28 cellular contexts compared by ENCODE assay signal in genomic region chr3:191166366-191166765, GRCh38. TPM values are rescaled to one million over a fixed set of nuclear protein-coding genes. Genes with fewer than 3 reads are reported as not detected.
DNase-seq lines count a peak whose midpoint lies in the region; ATAC-seq, FAIRE-seq and TF ChIP-seq lines count a peak whose summit lies in the region.
"Had no signal": no experiment of that assay in that cellular context is flagged by ENCODE, and none has a peak within 500 bp of the region (broad histone marks: within the 10 kb centered on the region; RNA-seq: fewer than 3 reads in every experiment).

No MANE protein-coding gene starts in this region.

- no peak for TF ChIP-seq CTCF in HepG2 (CRISPR knock-in tag; IDR thresholded peaks at IDR 0.05)
- TF ChIP-seq CTCF in right lobe of liver (IDR thresholded peaks at IDR 0.05): no peak
- TF ChIP-seq CTCF in IMR-90 (conservative IDR thresholded peaks at IDR 0.05; ENCODE audit: low read depth, low read length): no peak
- no peak for TF ChIP-seq CTCF in H9 (conservative IDR thresholded peaks at IDR 0.05)

- H3K4me1 ChIP-seq in HepG2 (ENCODE audit: insufficient read depth, low read length) (no peaks in the 10 kb centered on the region), right lobe of liver (no peaks in the 10 kb centered on the region), IMR-90 (ENCODE audit: control insufficient read depth, insufficient read depth, low read length) (no peaks in the 10 kb centered on the region), H9 (ENCODE audit: insufficient read depth, low read length) (no peaks in the 10 kb centered on the region)
- H3K4me1 ChIP-seq: BE2C, BLaER1 had no signal

- peaks cover 0 to 5% of the 10 kb centered on the region in 2 experiments; a peak in 2 of 5 replicates for H3K9me3 Mint-ChIP-seq in H9

- WGBS in HepG2 (ENCODE audit: low lambda C conversion rate): 1% methylated on average over 3 of the region's 3 CpGs
- 71% methylated on average over 3 of the region's 3 CpGs for WGBS in right lobe of liver (ENCODE audit: insufficient coverage, low coverage, low lambda C conversion rate, missing lambda C conversion rate)
- WGBS in IMR-90 (ENCODE audit: extremely low coverage in 2 of 2, insufficient read length in 1 of 2), 2 experiments: no CpG with 5 or more reads among the region's 3 CpGs
- no CpG with 5 or more reads among the region's 3 CpGs for WGBS in H9 (ENCODE audit: extremely low coverage, insufficient read length, low lambda C conversion rate)

- H3T11ph ChIP-seq in H9 (ENCODE audit: low read length): no peak overlapping the region

- H3K79me1 ChIP-seq in IMR-90 (ENCODE audit: low read depth in 1 of 2, low read length in 2 of 2): no peaks in the 10 kb centered on the region
- no peaks in the 10 kb centered on the region for H3K79me1 ChIP-seq in H9 (ENCODE audit: insufficient read depth, low read depth, low read length, poor library complexity, severe bottlenecking)

- H2BK20ac ChIP-seq in IMR-90 (ENCODE audit: low read depth, low read length) (no peak overlapping the region), H9 (ENCODE audit: low read depth, low read length, poor library complexity, severe bottlenecking) (no peak overlapping the region)

- H4K20me1 ChIP-seq in HepG2 (ENCODE audit: insufficient read depth, low read length) (no peaks in the 10 kb centered on the region), IMR-90 (ENCODE audit: insufficient read depth, low read length) (no peaks in the 10 kb centered on the region), H9 (ENCODE audit: control insufficient read depth, insufficient read depth, insufficient read length) (no peaks in the 10 kb centered on the region)
- H4K20me1 ChIP-seq: BLaER1 had no signal

- peaks cover 0 to 2% (median 0%) of the 10 kb centered on the region in 3 experiments; a peak in 1 of 7 replicates for H3K36me3 Mint-ChIP-seq in H9 (ENCODE audit: insufficient read depth in 1 of 3, low read depth in 3 of 3)
- H3K36me3 Mint-ChIP-seq: CD14-positive monocyte; CD4-positive, alpha-beta memory T cell; CD4-positive, CD25-positive, alpha-beta regulatory T cell; CD8-positive, alpha-beta memory T cell had no signal

- H4K8ac ChIP-seq in IMR-90 (ENCODE audit: low read depth in 2 of 2, low read length in 2 of 2) (no peak overlapping the region), H9 (replicated peaks; ENCODE audit: insufficient read length, low read depth, low read length) (no peak overlapping the region)

- no peak overlapping the region for H3K4me2 ChIP-seq in HepG2 (ENCODE audit: low read depth, low read length)
- no peak overlapping the region for H3K4me2 ChIP-seq in IMR-90 (ENCODE audit: low read depth, low read length)
- H3K4me2 ChIP-seq in H9 (ENCODE audit: insufficient read depth, insufficient read length, low read length): no peak overlapping the region
- H3K4me2 ChIP-seq: BLaER1 had no signal

- H2BK5ac ChIP-seq in IMR-90 (ENCODE audit: low read depth, low read length, poor library complexity, severe bottlenecking) (no peak overlapping the region), H9 (ENCODE audit: insufficient read length, low read length) (no peak overlapping the region)

- H3K56ac ChIP-seq in IMR-90 (ENCODE audit: extremely low read depth, insufficient read depth, low read length) (no peak overlapping the region), H9 (ENCODE audit: insufficient read length, low read depth, low read length) (no peak overlapping the region)

- no peak overlapping the region for H3K4ac ChIP-seq in IMR-90 (ENCODE audit: low read depth, low read length)
- no peak overlapping the region for H3K4ac ChIP-seq in H9 (ENCODE audit: low read depth, low read length)

- H3K23me2 ChIP-seq in H9 (ENCODE audit: insufficient read length, low read depth, low read length, poor library complexity, severe bottlenecking): no peaks in the 10 kb centered on the region

- H3K9ac ChIP-seq in HepG2 (ENCODE audit: insufficient read depth, low read depth, low read length): no peak overlapping the region
- no peak overlapping the region for H3K9ac ChIP-seq in IMR-90 (ENCODE audit: low read depth, low read length)
- no peak overlapping the region for H3K9ac ChIP-seq in H9 (ENCODE audit: extremely low read depth, insufficient read length, low read length)
- H3K9ac ChIP-seq: BLaER1 had no signal

- H2BK15ac ChIP-seq in IMR-90 (ENCODE audit: low read depth, low read length) (no peak overlapping the region), H9 (ENCODE audit: low read depth, low read length) (no peak overlapping the region)

- no peaks in the 10 kb centered on the region for H3K4me1 Mint-ChIP-seq in H9
- H3K4me1 Mint-ChIP-seq: CD14-positive monocyte; CD4-positive, alpha-beta memory T cell; CD4-positive, CD25-positive, alpha-beta regulatory T cell; CD8-positive, alpha-beta memory T cell had no signal

- TF ChIP-seq RAD21 in HepG2 (CRISPR knock-in tag; IDR thresholded peaks at IDR 0.05): no peak
- TF ChIP-seq RAD21 in IMR-90 (IDR thresholded peaks at IDR 0.05; ENCODE audit: low read length): no peak

- H2AK9ac ChIP-seq in IMR-90 (replicated peaks; ENCODE audit: low read depth, low read length, poor library complexity): no peak overlapping the region

- H3K27me3 Mint-ChIP-seq in H9 (ENCODE audit: low read depth): no peaks in the 10 kb centered on the region
- H3K27me3 Mint-ChIP-seq: CD4-positive, alpha-beta memory T cell; CD4-positive, CD25-positive, alpha-beta regulatory T cell; CD8-positive, alpha-beta memory T cell had no signal

- TF ChIP-seq EP300 in HepG2 (IDR thresholded peaks at IDR 0.05; ENCODE audit: low read depth in 2 of 2, low read length in 2 of 2) (no peak), HepG2 (CRISPR knock-in tag; IDR thresholded peaks at IDR 0.05; ENCODE audit: borderline replicate concordance) (no peak)

- intact Hi-C loops in HepG2 (cut with micrococcal nuclease; ENCODE audit: unreplicated experiment) (no loop called here), right lobe of liver (cut with DNase I) (no loop called here), IMR-90 (cut with micrococcal nuclease) (no loop called here)

- in situ Hi-C loops in HepG2 (cut with HindIII; ENCODE audit: extremely low pct_ligation_motif_present, low pct_unique_long_range_greater_than_20kb) (no loop called here), IMR-90 (cut with MboI; ENCODE audit: low sequenced_read_pairs) (no loop called here)

- no peak for TF ChIP-seq POLR2A in HepG2 (IDR thresholded peaks at IDR 0.05; ENCODE audit: insufficient read depth in 1 of 2, low read depth in 2 of 2, low read length in 2 of 2)
- no peak for TF ChIP-seq POLR2A in right lobe of liver (IDR thresholded peaks at IDR 0.05)
- no peak for TF ChIP-seq POLR2A in IMR-90 (IDR thresholded peaks at IDR 0.05; ENCODE audit: low read depth, low read length)

- H2AK5ac ChIP-seq in IMR-90 (ENCODE audit: low read depth, low read length): no peak overlapping the region
- H2AK5ac ChIP-seq in H9 (ENCODE audit: insufficient read length, low read length): no peak overlapping the region

- no peak for FAIRE-seq in HepG2 (lab: Jason Lieb, UNC)
- FAIRE-seq: GM12891, GM19239 had no signal

- H3K4me3 ChIP-seq in HepG2 (replicated peaks in 1 of 3; ENCODE audit: insufficient read depth in 1 of 3, low read depth in 2 of 3, low read length in 3 of 3): no peak overlapping the region
- no peak overlapping the region for H3K4me3 ChIP-seq in right lobe of liver
- no peak overlapping the region for H3K4me3 ChIP-seq in IMR-90 (ENCODE audit: insufficient read depth, low read depth, low read length)
- H3K4me3 ChIP-seq: BLaER1 had no signal

- no peak overlapping the region for H3K27ac ChIP-seq in HepG2 (ENCODE audit: extremely low read length, insufficient read depth, low read length)
- H3K27ac ChIP-seq in right lobe of liver: no peak overlapping the region
- no peak overlapping the region for H3K27ac ChIP-seq in IMR-90 (ENCODE audit: insufficient read depth, low read length)
- H3K27ac ChIP-seq in H9 (ENCODE audit: insufficient read length, low read depth, low read length): no peak overlapping the region
- H3K27ac ChIP-seq: 22Rv1, BLaER1 had no signal

- H4K91ac ChIP-seq in IMR-90 (ENCODE audit: insufficient read depth, low read depth, low read length): no peak overlapping the region
- H4K91ac ChIP-seq in H9 (ENCODE audit: insufficient read length, low read depth, low read length): no peak overlapping the region

- DNase-seq in HepG2 (ENCODE audit: low spot score): no peak
- no peak for DNase-seq in right lobe of liver
- DNase-seq in IMR-90: no peak
- no peak for DNase-seq in NAMALWA (ENCODE audit: low spot score)
- DNase-seq in H9: no peak
- DNase-seq: ACHN; BE2C; C1 segment of cervical spinal cord; CD4-positive, alpha-beta memory T cell; CD4-positive, CD25-positive, alpha-beta regulatory T cell; CD8-positive, alpha-beta memory T cell; COR-L47; DMS 273 treated with DMSO at 0.1 percent for 48 hours; DMS153; DMS53; DMS79; DND-41; EL; GF-D8 had no signal

- dilution Hi-C loops in IMR-90 (cut with HindIII; ENCODE audit: low sequenced_read_pairs, unreplicated experiment): no loop called here

- H2AFZ ChIP-seq in HepG2 (ENCODE audit: low read length) (no peak overlapping the region), IMR-90 (replicated peaks; ENCODE audit: low read length, poor library complexity) (no peak overlapping the region), H9 (ENCODE audit: low read length) (no peak overlapping the region)

- H3K27me3 ChIP-seq in HepG2 (ENCODE audit: control insufficient read depth in 1 of 2, insufficient read depth in 2 of 2, low read length in 2 of 2): no peaks in the 10 kb centered on the region; a peak in 1 of 5 replicates
- H3K27me3 ChIP-seq in right lobe of liver: no peaks in the 10 kb centered on the region
- H3K27me3 ChIP-seq in IMR-90 (ENCODE audit: control insufficient read depth, insufficient read depth, low read length): no peaks in the 10 kb centered on the region
- H3K27me3 ChIP-seq in H9 (ENCODE audit: insufficient read depth, low read length): no peaks in the 10 kb centered on the region
- H3K27me3 ChIP-seq: BE2C, BLaER1 had no signal

- H3K23ac ChIP-seq in IMR-90 (ENCODE audit: low read depth, low read length) (no peak overlapping the region), H9 (ENCODE audit: insufficient read length, low read depth, low read length) (no peak overlapping the region)

- no peaks in the 10 kb centered on the region; the same call in 1 of the 2 replicates for H3K9me3 ChIP-seq in HepG2 (ENCODE audit: low read length)
- no peaks in the 10 kb centered on the region for H3K9me3 ChIP-seq in right lobe of liver
- H3K9me3 ChIP-seq in IMR-90 (ENCODE audit: control insufficient read depth, insufficient read depth, low read length): no peaks in the 10 kb centered on the region
- H3K9me3 ChIP-seq in H9 (ENCODE audit: control insufficient read depth, low read depth, low read length): no peaks in the 10 kb centered on the region
- H3K9me3 ChIP-seq: BE2C, BLaER1 had no signal

- H3K79me2 ChIP-seq in HepG2 (ENCODE audit: insufficient read depth, low read length): no peaks in the 10 kb centered on the region
- no peaks in the 10 kb centered on the region for H3K79me2 ChIP-seq in H9 (ENCODE audit: insufficient read depth, low read length)

- H3K36me3 ChIP-seq in HepG2 (replicated peaks in 1 of 2; ENCODE audit: control insufficient read depth in 1 of 2, insufficient read depth in 2 of 2, low read length in 2 of 2): no peaks in the 10 kb centered on the region
- no peaks in the 10 kb centered on the region for H3K36me3 ChIP-seq in right lobe of liver
- H3K36me3 ChIP-seq in IMR-90 (ENCODE audit: control insufficient read depth, insufficient read depth, low read length): no peaks in the 10 kb centered on the region
- H3K36me3 ChIP-seq: BE2C, BLaER1 had no signal

- CTCF ChIA-PET in HepG2 (lab: Yijun Ruan, JAX; ENCODE audit: low intra/inter-chr PET ratio, low total read pairs): no interaction called here
- CTCF ChIA-PET in IMR-90 (lab: Yijun Ruan, JAX): interaction anchor here (0.5 to 0.7 kb wide), 2 partner anchors 59 to 1494 kb away, joined by 3 to 5 read pairs; no protein-coding TSS in a partner anchor

- no peak overlapping the region for H2BK12ac ChIP-seq in H9 (ENCODE audit: insufficient read length, low read depth, low read length)

- ATAC-seq in HepG2 (no peak), right lobe of liver (no peak), IMR-90 (ENCODE audit: low read depth) (no peak)

- H3K14ac ChIP-seq in IMR-90 (replicated peaks; ENCODE audit: low read depth, low read length) (no peak overlapping the region), H9 (ENCODE audit: insufficient read depth, low read length) (no peak overlapping the region)

- H3K4me3 Mint-ChIP-seq in H9: no peak overlapping the region
- H3K4me3 Mint-ChIP-seq: CD14-positive monocyte; CD4-positive, alpha-beta memory T cell; CD4-positive, CD25-positive, alpha-beta regulatory T cell; CD8-positive, alpha-beta memory T cell had no signal

- H4K5ac ChIP-seq in IMR-90 (ENCODE audit: low read depth, low read length): no peak overlapping the region
- no peak overlapping the region for H4K5ac ChIP-seq in H9 (ENCODE audit: insufficient read length, low read depth, low read length)

- BruUV-seq in HepG2 (replicated peaks; lab: Mats Ljungman, UMichigan) (no TSS peak), IMR-90 (replicated peaks; lab: Mats Ljungman, UMichigan) (no TSS peak)

- H3K18ac ChIP-seq in IMR-90 (ENCODE audit: low read depth, low read length) (no peak overlapping the region), H9 (ENCODE audit: insufficient read length, low read depth, low read length) (no peak overlapping the region)

- POLR2A ChIA-PET in HepG2 (lab: Yijun Ruan, JAX) (no interaction called here), IMR-90 (lab: Charles Lee; ENCODE audit: unreplicated experiment) (no interaction called here)

- H2BK120ac ChIP-seq in IMR-90 (ENCODE audit: low read depth, low read length): no peak overlapping the region
- no peak overlapping the region for H2BK120ac ChIP-seq in H9 (ENCODE audit: low read depth, low read length, poor library complexity, severe bottlenecking)

- no peaks in the 10 kb centered on the region for H3K9me1 ChIP-seq in IMR-90 (ENCODE audit: insufficient read depth, low read length)

- H3K27ac Mint-ChIP-seq in H9: no peak overlapping the region
- H3K27ac Mint-ChIP-seq: CD14-positive monocyte; CD4-positive, alpha-beta memory T cell; CD4-positive, CD25-positive, alpha-beta regulatory T cell; CD8-positive, alpha-beta memory T cell had no signal

RNA-seq across cellular contexts. Expression of gene OSTN, which starts 32.7 kb away (rescaled TPM):
- not detected in 2 replicates for total RNA-seq in HepG2 (2016; rRNA removed; fragmentation: Illumina TruSeq; extraction: Trizol)
- total RNA-seq in HepG2 (2016; cell fraction: cytosol; rRNA removed; fragmentation: Illumina TruSeq; extraction: Trizol; ENCODE audit: low read depth): not detected in 2 replicates
- not detected in 2 replicates for total RNA-seq in HepG2 (2016; cell fraction: insoluble cytoplasmic fraction; rRNA removed; fragmentation: Illumina TruSeq; extraction: Trizol)
- total RNA-seq in HepG2 (2016; cell fraction: membrane; rRNA removed; fragmentation: Illumina TruSeq; extraction: Trizol): not detected in 2 replicates
- total RNA-seq in HepG2 (2016; cell fraction: nucleus; rRNA removed; fragmentation: Illumina TruSeq; extraction: Trizol): not detected in 2 replicates
- polyA plus RNA-seq in HepG2 (2011; rRNA removed): not detected in 2 replicates
- polyA plus RNA-seq in HepG2 (2011; cell fraction: cytosol; rRNA removed): not detected in 2 replicates
- not detected in 2 replicates for polyA plus RNA-seq in HepG2 (2011; cell fraction: nucleus; rRNA removed)
- not detected in 2 replicates for polyA plus RNA-seq in HepG2 (2012)
- polyA plus RNA-seq in HepG2 (2016; cell fraction: cytosol; fragmentation: Illumina TruSeq; extraction: Trizol; ENCODE audit: low read depth): not detected in 2 replicates
- not detected in 2 replicates for polyA plus RNA-seq in HepG2 (2016; cell fraction: insoluble cytoplasmic fraction; fragmentation: Illumina TruSeq; extraction: Trizol; ENCODE audit: low read depth)
- polyA plus RNA-seq in HepG2 (2016; cell fraction: membrane; fragmentation: Illumina TruSeq; extraction: Trizol; ENCODE audit: low read depth): not detected in 2 replicates
- polyA plus RNA-seq in HepG2 (2016; cell fraction: nucleus; fragmentation: Illumina TruSeq; extraction: Trizol; ENCODE audit: insufficient read depth, low read depth): not detected in 2 replicates
- not detected in 2 replicates for polyA minus RNA-seq in HepG2 (2011; rRNA and poly(A)+ RNA removed; ENCODE audit: low replicate concordance)
- polyA minus RNA-seq in HepG2 (2011; cell fraction: cytosol; rRNA and poly(A)+ RNA removed): not detected in 2 replicates
- not detected in 2 replicates for polyA minus RNA-seq in HepG2 (2011; cell fraction: nucleus; rRNA and poly(A)+ RNA removed)
- not detected for total RNA-seq in right lobe of liver
- total RNA-seq in IMR-90 (2012; rRNA removed): 0.28 TPM in 1 of 2 replicates, not detected in the other
- polyA plus RNA-seq in IMR-90 (2012; rRNA removed): not detected in 2 replicates
- polyA plus RNA-seq in IMR-90 (2012; cell fraction: cytosol; rRNA removed): not detected in 2 replicates
- 1.0 TPM in 1 of 2 replicates, not detected in the other for polyA plus RNA-seq in IMR-90 (2012; cell fraction: nucleus; rRNA removed; ENCODE audit: low replicate concordance)
- 0.07 and 0.09 TPM in 2 replicates for total RNA-seq in H9 (2021)
- total RNA-seq: A172; A673; CD4-positive, alpha-beta memory T cell; CD4-positive, CD25-positive, alpha-beta regulatory T cell; CD8-positive, alpha-beta memory T cell; G401 had no signal
- polyA plus RNA-seq: AG04450; CD14-positive monocyte; CD4-positive, alpha-beta memory T cell; CD4-positive, CD25-positive, alpha-beta regulatory T cell; CD8-positive, alpha-beta memory T cell had no signal
